In the genomic region with DNA sequence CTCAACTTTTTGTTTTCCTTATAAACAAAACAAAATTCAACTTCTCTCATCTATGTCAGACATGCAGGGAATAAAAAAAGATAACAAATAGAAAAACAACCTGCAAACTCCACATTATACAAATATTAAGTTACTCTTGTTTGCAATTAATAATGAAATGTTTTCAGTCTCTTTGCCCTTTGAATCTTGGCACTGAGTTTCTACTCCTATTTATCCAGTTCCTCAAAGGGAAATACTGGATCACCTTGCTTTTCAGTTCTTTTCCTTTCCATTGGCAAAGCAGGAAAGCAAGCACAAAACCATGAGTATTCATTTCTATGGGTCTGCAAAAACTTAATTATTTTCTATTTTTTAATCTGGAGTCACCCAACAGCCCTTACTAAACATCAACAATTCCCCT, we compare ENCODE assay signal across 24 cellular contexts. TPM values are rescaled to one million over a fixed set of nuclear protein-coding genes. Genes with fewer than 3 reads are reported as not detected.
DNase-seq lines count a peak whose midpoint lies in the region; ATAC-seq, FAIRE-seq and TF ChIP-seq lines count a peak whose summit lies in the region.
"Had no signal": no experiment of that assay in that cellular context is flagged by ENCODE, and none has a peak within 500 bp of the region (broad histone marks: within the 10 kb centered on the region; RNA-seq: fewer than 3 reads in every experiment).

No MANE protein-coding gene starts in this region.

- peak; percentile 86 for ATAC-seq in left lobe of liver
- ATAC-seq: GM12878 had no signal

- H3K27ac ChIP-seq in endothelial cell of umbilical vein (ENCODE audit: insufficient read depth, low read depth, low read length) (no peak overlapping the region), parathyroid adenoma (peak overlapping the region; percentile 47)
- H3K27ac ChIP-seq: BLaER1 had no signal

- DNase-seq in endothelial cell of umbilical vein (ENCODE audit: low read depth, low spot score) (peak; percentile 17), left lobe of liver (ENCODE audit: low spot score) (no peak), H54 (ENCODE audit: insufficient read length, low spot score) (no peak)
- no peak for DNase-seq in activated CD4-positive, alpha-beta T cell treated with anti-CD3 and anti-CD28 coated beads, Interleukin-2, amount 50 U/mL, for 1 hour
- DNase-seq: 8988T; ACHN; BE2C; C1 segment of cervical spinal cord; CD4-positive, alpha-beta memory T cell; CD4-positive, CD25-positive, alpha-beta regulatory T cell; CD8-positive, alpha-beta memory T cell; COR-L47; DMS 273 treated with DMSO at 0.1 percent for 48 hours; DMS153; DMS53; DMS79; DND-41; EL; GDM1 had no signal

- H3K9ac ChIP-seq in endothelial cell of umbilical vein (replicated peaks; ENCODE audit: extremely low read depth, insufficient read depth, low read length), result no peak overlapping the region
- H3K9ac ChIP-seq in parathyroid adenoma, result no peak overlapping the region
- H3K9ac ChIP-seq: BLaER1 had no signal

- dilution Hi-C loops in endothelial cell of umbilical vein (cut with MboI; ENCODE audit: extremely low pct_ligation_motif_present, low sequenced_read_pairs), result no loop called here

- FAIRE-seq in endothelial cell of umbilical vein (lab: Jason Lieb, UNC), result no peak
- FAIRE-seq in H54 (lab: Jason Lieb, UNC), result no peak
- FAIRE-seq: A204.1, GM12878, GM18507 had no signal

- no peaks in the 10 kb centered on the region for H3K9me1 ChIP-seq in endothelial cell of umbilical vein (replicated peaks; ENCODE audit: control insufficient read depth, extremely low read depth, insufficient read depth, low read length)

- no peak overlapping the region for H3K4me2 ChIP-seq in endothelial cell of umbilical vein (ENCODE audit: insufficient read depth, low read length)
- no peak overlapping the region for H3K4me2 ChIP-seq in parathyroid adenoma (ENCODE audit: low read length)
- H3K4me2 ChIP-seq: BLaER1 had no signal

- H2AFZ ChIP-seq in endothelial cell of umbilical vein (ENCODE audit: low read depth, low read length), result no peak overlapping the region
- H2AFZ ChIP-seq in parathyroid adenoma, result no peak overlapping the region

- H3K36me3 ChIP-seq in endothelial cell of umbilical vein (ENCODE audit: control insufficient read depth in 2 of 2, extremely low read depth in 1 of 2, insufficient read depth in 2 of 2, low read length in 2 of 2) (peaks cover 0 to 2% of the 10 kb centered on the region in 2 experiments), parathyroid adenoma (ENCODE audit: control insufficient read depth, insufficient read depth, low read length) (peaks cover 18% of the 10 kb centered on the region)

- intact Hi-C loops in endothelial cell of umbilical vein (cut with micrococcal nuclease), result no loop called here

- no peak overlapping the region for H3K4me3 ChIP-seq in endothelial cell of umbilical vein (replicated peaks in 1 of 3; ENCODE audit: insufficient read depth in 1 of 3, low read depth in 1 of 3, low read length in 3 of 3)
- no peak overlapping the region for H3K4me3 ChIP-seq in parathyroid adenoma (ENCODE audit: low read depth, low read length)
- H3K4me3 ChIP-seq: BLaER1, GM12878 had no signal

- TF ChIP-seq CTCF in endothelial cell of umbilical vein (IDR thresholded peaks at IDR 0.05; ENCODE audit: extremely low read depth in 1 of 2, insufficient read depth in 1 of 2, low read depth in 1 of 2, low read length in 2 of 2) (no peak), parathyroid adenoma (IDR thresholded peaks at IDR 0.05) (no peak)

- H3K4me1 ChIP-seq in endothelial cell of umbilical vein (ENCODE audit: control insufficient read depth, extremely low read depth, insufficient read depth, low read length) (no peaks in the 10 kb centered on the region), parathyroid adenoma (peaks cover 18% of the 10 kb centered on the region)
- H3K4me1 ChIP-seq: BE2C, BLaER1 had no signal

- no TSS peak for BruUV-seq in endothelial cell of umbilical vein (replicated peaks; lab: Mats Ljungman, UMichigan)

- POLR2A ChIA-PET in endothelial cell of umbilical vein (lab: Charles Lee), result no interaction called here

- TF ChIP-seq POLR2A in endothelial cell of umbilical vein (IDR thresholded peaks at IDR 0.05; ENCODE audit: low read depth, low read length) (no peak), H54 (IDR thresholded peaks at IDR 0.05; ENCODE audit: low read depth, low read length) (no peak)

- CTCF ChIA-PET in endothelial cell of umbilical vein (lab: Charles Lee), result no interaction called here

- H3K79me2 ChIP-seq in endothelial cell of umbilical vein (ENCODE audit: control insufficient read depth, insufficient read depth, low read length) (no peaks in the 10 kb centered on the region), parathyroid adenoma (peaks cover 26% of the 10 kb centered on the region)

- no peaks in the 10 kb centered on the region for H3K27me3 ChIP-seq in endothelial cell of umbilical vein (ENCODE audit: control insufficient read depth in 2 of 2, insufficient read depth in 2 of 2, low read length in 2 of 2)
- no peaks in the 10 kb centered on the region for H3K27me3 ChIP-seq in parathyroid adenoma (ENCODE audit: control insufficient read depth, insufficient read depth, low read length)
- H3K27me3 ChIP-seq: BE2C, BLaER1 had no signal

- no peaks in the 10 kb centered on the region for H4K20me1 ChIP-seq in endothelial cell of umbilical vein (replicated peaks; ENCODE audit: control insufficient read depth, extremely low read depth, insufficient read depth, low read length)

- H3K9me3 ChIP-seq in endothelial cell of umbilical vein (replicated peaks; ENCODE audit: control insufficient read depth, insufficient read depth, low read length) (no peaks in the 10 kb centered on the region), parathyroid adenoma (ENCODE audit: control insufficient read depth, low read length) (no peaks in the 10 kb centered on the region)
- H3K9me3 ChIP-seq: BE2C had no signal

TF ChIP-seq in endothelial cell of umbilical vein, 7 proteins besides CTCF, POLR2A, EP300 and RAD21:
- no peak for TF ChIP-seq JUN (IDR thresholded peaks at IDR 0.05; ENCODE audit: borderline replicate concordance, insufficient read depth, insufficient read length, low read depth)
- no peak for TF ChIP-seq MAX (IDR thresholded peaks at IDR 0.05; ENCODE audit: insufficient read depth, insufficient read length)
- TF ChIP-seq POLR2AphosphoS5 (IDR thresholded peaks at IDR 0.05; ENCODE audit: insufficient read depth, low read depth, low read length), result no peak
- no peak for TF ChIP-seq FOS (IDR thresholded peaks at IDR 0.05; ENCODE audit: borderline replicate concordance, insufficient read depth, low read length)
- TF ChIP-seq EZH2 (IDR thresholded peaks at IDR 0.05; ENCODE audit: borderline replicate concordance, low read depth, low read length, severe bottlenecking), result no peak
- TF ChIP-seq MYC (IDR thresholded peaks at IDR 0.05; ENCODE audit: low read depth, low read length), result no peak
- no peak for TF ChIP-seq GATA2 (IDR thresholded peaks at IDR 0.05; ENCODE audit: insufficient read depth, insufficient read length, low read depth, low read length)

RNA-seq across cellular contexts. Expression of gene KANSL1L, which starts 23.6 kb away (rescaled TPM):
- total RNA-seq in endothelial cell of umbilical vein (13.4 and 14.0 TPM in 2 replicates), left lobe of liver (14.2 TPM)
- 2.7 and 4.3 TPM in 2 replicates for polyA plus RNA-seq in endothelial cell of umbilical vein
- 6.7 and 6.9 TPM in 2 replicates for polyA plus RNA-seq in endothelial cell of umbilical vein (2011; cell fraction: cytosol; rRNA removed)
- 17.3 and 20.3 TPM in 2 replicates for polyA plus RNA-seq in endothelial cell of umbilical vein (2011; cell fraction: nucleus; rRNA removed)
- polyA plus RNA-seq in endothelial cell of umbilical vein (2012), result 4.3 and 6.3 TPM in 2 replicates
- 15.5 and 15.8 TPM in 2 replicates for polyA minus RNA-seq in endothelial cell of umbilical vein
- polyA minus RNA-seq in endothelial cell of umbilical vein (2011; cell fraction: cytosol; rRNA and poly(A)+ RNA removed), result 9.1 TPM
- polyA minus RNA-seq in endothelial cell of umbilical vein (2011; cell fraction: nucleus; rRNA and poly(A)+ RNA removed), result 30.0 and 48.8 TPM in 2 replicates
